Comparison of ENCODE assay signal across 16 cellular contexts in the genomic region with DNA sequence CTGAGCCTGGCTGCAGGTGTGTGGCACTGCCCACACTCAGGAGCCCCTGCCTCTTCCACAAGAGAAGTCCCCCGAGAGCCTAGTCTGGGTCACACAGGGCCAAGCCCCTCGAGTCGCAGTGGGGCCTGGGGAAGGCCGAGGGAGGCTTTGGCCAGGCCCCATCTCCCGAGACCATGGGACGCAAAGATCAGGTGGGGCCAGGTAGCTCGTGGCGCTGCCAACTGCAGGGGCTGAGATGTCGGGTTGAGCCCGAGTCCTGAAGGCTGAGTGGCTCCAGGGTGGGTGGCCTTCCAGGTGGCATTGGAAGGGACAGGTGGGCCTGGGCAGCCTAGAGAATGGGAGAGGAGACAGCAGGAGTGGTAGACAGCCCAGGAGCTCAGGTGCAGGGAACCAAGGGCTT. TPM values are rescaled to one million over a fixed set of nuclear protein-coding genes. Genes with fewer than 3 reads are reported as not detected.
A peak's percentile ranks its signal among the peaks of the same experiment; 100 is the strongest.
DNase-seq lines count a peak whose midpoint lies in the region; ATAC-seq and TF ChIP-seq lines count a peak whose summit lies in the region.
"Had no signal": no experiment of that assay in that cellular context is flagged by ENCODE, and none has a peak within 500 bp of the region (broad histone marks: within the 10 kb centered on the region; RNA-seq: fewer than 3 reads in every experiment).

No MANE protein-coding gene starts in this region.

- peaks cover 8% of the 10 kb centered on the region for H3K4me1 ChIP-seq in iPS-15b (ENCODE audit: control insufficient read depth, insufficient read depth, low read length)
- peaks cover 45 to 56% (median 47%) of the 10 kb centered on the region in 4 donors for H3K4me1 ChIP-seq in upper lobe of left lung

- peak overlapping the region; percentile 61 for H3K27ac Mint-ChIP-seq in activated T-cell treated with anti-CD3 and anti-CD28 coated beads, Interleukin-2, amount 50 U/mL, for 24 hours
- H3K27ac Mint-ChIP-seq: activated naive CD8-positive, alpha-beta T cell treated with anti-CD3 and anti-CD28 coated beads, Interleukin-2, amount 50 U/mL, for 24 hours; T-cell had no signal

- H3K4me3 Mint-ChIP-seq in activated T-cell treated with anti-CD3 and anti-CD28 coated beads, Interleukin-2, amount 50 U/mL, for 24 hours, result no peak overlapping the region
- H3K4me3 Mint-ChIP-seq: activated naive CD8-positive, alpha-beta T cell treated with anti-CD3 and anti-CD28 coated beads, Interleukin-2, amount 50 U/mL, for 24 hours; activated T-cell treated with anti-CD3 and anti-CD28 coated beads, Interleukin-2, amount 50 U/mL, for 4 hours; T-cell had no signal

- TF ChIP-seq CTCF in upper lobe of left lung (IDR thresholded peaks at IDR 0.05), result no peak

- 70 to 98% methylated on average over 2 to 9 of the region's 10 CpGs for WGBS in upper lobe of left lung, 2 donors

- H3K9me3 Mint-ChIP-seq in activated T-cell treated with anti-CD3 and anti-CD28 coated beads, Interleukin-2, amount 50 U/mL, for 24 hours, result no peaks in the 10 kb centered on the region
- H3K9me3 Mint-ChIP-seq: activated naive CD8-positive, alpha-beta T cell treated with anti-CD3 and anti-CD28 coated beads, Interleukin-2, amount 50 U/mL, for 24 hours; activated T-cell treated with anti-CD3 and anti-CD28 coated beads, Interleukin-2, amount 50 U/mL, for 4 hours; T-cell had no signal

- peak overlapping the region; percentile 32 for H3K9ac ChIP-seq in iPS-15b (ENCODE audit: low read depth, low read length)

- H3K27me3 ChIP-seq in iPS-15b (ENCODE audit: control insufficient read depth, insufficient read depth, low read length), result no peaks in the 10 kb centered on the region
- no peaks in the 10 kb centered on the region for H3K27me3 ChIP-seq in upper lobe of left lung
- H3K27me3 ChIP-seq: spleen had no signal

- H3K4me1 Mint-ChIP-seq in activated T-cell treated with anti-CD3 and anti-CD28 coated beads, Interleukin-2, amount 50 U/mL, for 24 hours (ENCODE audit: low read depth), result peaks cover 28% of the 10 kb centered on the region

- peak overlapping the region in 3 of 4 donors; percentile 43 to 75 (median 51) for H3K27ac ChIP-seq in upper lobe of left lung

- H3K36me3 Mint-ChIP-seq in activated T-cell treated with anti-CD3 and anti-CD28 coated beads, Interleukin-2, amount 50 U/mL, for 24 hours (ENCODE audit: low read depth), result peaks cover 33% of the 10 kb centered on the region

- DNase-seq in activated T-cell treated with anti-CD3 and anti-CD28 coated beads, Interleukin-2, amount 50 U/mL, for 24 hours, result no peak
- no peak for DNase-seq in activated T-cell treated with anti-CD3 and anti-CD28 coated beads for 4 hours
- peak in 1 of 2 donors; percentile 54 for DNase-seq in upper lobe of left lung
- no peak for DNase-seq in cardiac septum (ENCODE audit: low spot score)
- no peak for DNase-seq in activated CD8-positive, alpha-beta memory T cell treated with anti-CD3 and anti-CD28 coated beads, Interleukin-2, amount 50 U/mL, for 48 hours
- DNase-seq: activated naive CD8-positive, alpha-beta T cell treated with anti-CD3 and anti-CD28 coated beads, Interleukin-2, amount 50 U/mL, for 24 hours; activated T-cell treated with anti-CD3 and anti-CD28 coated beads, Interleukin-2, amount 50 U/mL, for 4 hours; lower lobe of right lung; NCI-H1092 treated with DMSO at 0.1 percent for 48 hours; NCI-H446; spleen; T-cell had no signal

- no peaks in the 10 kb centered on the region for H3K27me3 Mint-ChIP-seq in activated T-cell treated with anti-CD3 and anti-CD28 coated beads, Interleukin-2, amount 50 U/mL, for 24 hours
- H3K27me3 Mint-ChIP-seq: activated naive CD8-positive, alpha-beta T cell treated with anti-CD3 and anti-CD28 coated beads, Interleukin-2, amount 50 U/mL, for 24 hours; T-cell had no signal

- H3K9me3 ChIP-seq in iPS-15b (ENCODE audit: control insufficient read depth, insufficient read depth, low read length), result no peaks in the 10 kb centered on the region
- no peaks in the 10 kb centered on the region for H3K9me3 ChIP-seq in upper lobe of left lung
- H3K9me3 ChIP-seq: lower lobe of right lung, spleen had no signal

- TF ChIP-seq EP300 in upper lobe of left lung (IDR thresholded peaks at IDR 0.05), result no peak

- H3K36me3 ChIP-seq in iPS-15b (ENCODE audit: control insufficient read depth, insufficient read depth, low read length) (peaks cover 24% of the 10 kb centered on the region), upper lobe of left lung (peaks cover 0 to 19% (median 13%) of the 10 kb centered on the region in 4 donors)

- no peak for TF ChIP-seq POLR2A in upper lobe of left lung (IDR thresholded peaks at IDR 0.05)

- H3K4me3 ChIP-seq in iPS-15b (ENCODE audit: low read depth, low read length) (no peak overlapping the region), upper lobe of left lung (no peak overlapping the region)
- H3K4me3 ChIP-seq: lower lobe of right lung, spleen had no signal

- intact Hi-C loops in cardiac septum (cut with DNase I), result no loop called here

- no peak for ATAC-seq in upper lobe of left lung (ENCODE audit: low FRiP score in 2 of 2)
- ATAC-seq: activated CD4-positive, CD25-positive, alpha-beta regulatory T cell treated with anti-CD3 and anti-CD28 coated beads, Interleukin-2, amount 50 U/mL, for 24 hours; activated naive CD8-positive, alpha-beta T cell treated with anti-CD3 and anti-CD28 coated beads, Interleukin-2, amount 50 U/mL, for 24 hours; Panc1; T-cell had no signal

RNA-seq across cellular contexts. Expression of a gene that starts 6.3 kb away (rescaled TPM):
- 10 to 100 TPM; 34.6 to 72.6 (median 52.9) TPM for total RNA-seq in upper lobe of left lung
- 35.7 TPM for total RNA-seq in cardiac septum

RNA-seq across cellular contexts. Expression of a gene that starts 13.5 kb away (rescaled TPM):
- 1 to 10 TPM in 1 of 6 donors, under 1 TPM in 3, not detected in 2; 0.30 to 6.8 (median 0.85) TPM for total RNA-seq in upper lobe of left lung
- 2.2 TPM for total RNA-seq in cardiac septum
- total RNA-seq: A172; activated T-cell treated with anti-CD3 and anti-CD28 coated beads, Interleukin-2, amount 50 U/mL, for 4 hours had no signal

RNA-seq across cellular contexts. Expression of a gene that starts 26.2 kb away (rescaled TPM):
- total RNA-seq in upper lobe of left lung (100 to 1,000 TPM in 3 of 6 donors, 10 to 100 TPM in 3; 75.4 to 567 (median 106) TPM), cardiac septum (178 TPM)

RNA-seq across cellular contexts. Expression of a gene that starts 34.5 kb away (rescaled TPM):
- total RNA-seq in upper lobe of left lung (1 to 10 TPM in 1 of 6 donors, under 1 TPM in 2, not detected in 3; 0.06 to 1.0 (median 0.15) TPM), cardiac septum (1.2 TPM)
- total RNA-seq: spleen had no signal

RNA-seq across cellular contexts. Expression of a gene that starts 43.3 kb away (rescaled TPM):
- total RNA-seq in upper lobe of left lung, result 10 to 100 TPM; 24.6 to 93.2 (median 47.7) TPM
- 26.3 TPM for total RNA-seq in cardiac septum
